Comparison of ENCODE assay signal across 22 cellular contexts in the genomic region with DNA sequence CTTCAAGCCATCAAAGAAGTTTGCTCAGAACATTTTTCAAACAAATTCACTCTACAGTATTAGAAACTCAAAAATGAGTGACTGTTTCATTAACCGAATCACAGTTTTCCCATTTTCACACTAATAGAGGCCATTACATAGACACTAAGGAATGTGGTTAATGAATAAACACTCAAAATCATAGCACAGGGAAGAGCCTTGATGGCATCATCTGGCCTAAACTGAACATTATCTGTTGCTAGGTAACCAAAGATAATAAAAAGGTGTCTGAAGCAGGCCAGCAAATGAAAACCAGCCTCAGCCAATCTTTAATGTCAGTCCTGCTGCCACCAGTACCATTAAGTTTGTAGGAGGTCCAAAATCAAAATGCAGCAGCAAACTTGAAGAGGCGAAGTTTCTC.
"Had no signal": no experiment of that assay in that cellular context is flagged by ENCODE, and none has a peak within 500 bp of the region (broad histone marks: within the 10 kb centered on the region; RNA-seq: fewer than 3 reads in every experiment).

No MANE protein-coding gene starts in this region.

- H2AFZ ChIP-seq: parathyroid adenoma had no signal

- H3K79me2 ChIP-seq: parathyroid adenoma had no signal

- FAIRE-seq: endothelial cell of umbilical vein, islet of Langerhans had no signal

- H3K27ac Mint-ChIP-seq: memory B cell; natural killer cell treated with Interleukin-12 subunit alpha and Interleukin-12 subunit beta and Interleukin-15 and Interleukin-18, amount 100 ng/mL, for 72 hours; stimulated activated naive B cell treated with anti-CD40 and anti-IgM and Interleukin-4, amounts not matched to agents 10 μg/mL and 1 μg/mL and 100 μg/mL, for 72 hours; stimulated activated naive CD8-positive, alpha-beta T cell treated with anti-CD3 and anti-CD28 coated beads, Interleukin-15, amount 100 ng/mL, for 72 hours had no signal

- H3K4me3 Mint-ChIP-seq: memory B cell; natural killer cell treated with Interleukin-12 subunit alpha and Interleukin-12 subunit beta and Interleukin-15 and Interleukin-18, amount 100 ng/mL, for 72 hours; stimulated activated naive B cell treated with anti-CD40 and anti-IgM and Interleukin-4, amounts not matched to agents 10 μg/mL and 1 μg/mL and 100 μg/mL, for 72 hours; stimulated activated naive CD8-positive, alpha-beta T cell treated with anti-CD3 and anti-CD28 coated beads, Interleukin-15, amount 100 ng/mL, for 72 hours had no signal

- H3K9me3 Mint-ChIP-seq: stimulated activated naive CD8-positive, alpha-beta T cell treated with anti-CD3 and anti-CD28 coated beads, Interleukin-15, amount 100 ng/mL, for 72 hours had no signal

- H3K36me3 Mint-ChIP-seq: memory B cell; natural killer cell treated with Interleukin-12 subunit alpha and Interleukin-12 subunit beta and Interleukin-15 and Interleukin-18, amount 100 ng/mL, for 72 hours; stimulated activated naive B cell treated with anti-CD40 and anti-IgM and Interleukin-4, amounts not matched to agents 10 μg/mL and 1 μg/mL and 100 μg/mL, for 72 hours had no signal

- H3K9me3 ChIP-seq: colonic mucosa, heart left ventricle, prostate gland, right lobe of liver, testis, tibial nerve had no signal

- DNase-seq: colonic mucosa; dermis blood vessel endothelial cell; heart left ventricle; hypothalamus; kidney glomerular epithelial cell; midbrain; occipital lobe; retina; right lobe of liver; stimulated activated CD4-positive, alpha-beta T cell treated with anti-CD3 and anti-CD28 coated beads, Interleukin-2, amount 100 ng/mL, for 24 hours; stimulated activated CD4-positive, alpha-beta T cell treated with anti-CD3 and anti-CD28 coated beads, Interleukin-4, amount 100 ng/mL, for 4 hours; stimulated activated naive B cell treated with anti-CD40 and anti-IgM and Interleukin-4, amounts not matched to agents 10 μg/mL and 1 μg/mL and 100 μg/mL, for 72 hours; stimulated activated naive CD8-positive, alpha-beta T cell treated with anti-CD3 and anti-CD28 coated beads, Interleukin-15, amount 100 ng/mL, for 72 hours; testis had no signal

- H3K9ac ChIP-seq: parathyroid adenoma had no signal

- H3K36me3 ChIP-seq: colonic mucosa, heart left ventricle, prostate gland, right lobe of liver, tibial nerve had no signal

- H3K27me3 Mint-ChIP-seq: memory B cell; natural killer cell treated with Interleukin-12 subunit alpha and Interleukin-12 subunit beta and Interleukin-15 and Interleukin-18, amount 100 ng/mL, for 72 hours; stimulated activated naive B cell treated with anti-CD40 and anti-IgM and Interleukin-4, amounts not matched to agents 10 μg/mL and 1 μg/mL and 100 μg/mL, for 72 hours; stimulated activated naive CD8-positive, alpha-beta T cell treated with anti-CD3 and anti-CD28 coated beads, Interleukin-15, amount 100 ng/mL, for 72 hours had no signal

- H3K4me1 ChIP-seq: colonic mucosa, heart left ventricle, parathyroid adenoma, prostate gland, right lobe of liver, testis, tibial nerve had no signal

- ATAC-seq: heart left ventricle; left lobe of liver; natural killer cell treated with Interleukin-12 subunit alpha and Interleukin-12 subunit beta and Interleukin-15 and Interleukin-18, amount 100 ng/mL, for 72 hours; right lobe of liver; stimulated activated naive B cell treated with anti-CD40 and anti-IgM and Interleukin-4, amounts not matched to agents 10 μg/mL and 1 μg/mL and 100 μg/mL, for 72 hours; stimulated activated naive CD8-positive, alpha-beta T cell treated with anti-CD3 and anti-CD28 coated beads, Interleukin-15, amount 100 ng/mL, for 72 hours had no signal

- H3K4me1 Mint-ChIP-seq: memory B cell; stimulated activated naive B cell treated with anti-CD40 and anti-IgM and Interleukin-4, amounts not matched to agents 10 μg/mL and 1 μg/mL and 100 μg/mL, for 72 hours; stimulated activated naive CD8-positive, alpha-beta T cell treated with anti-CD3 and anti-CD28 coated beads, Interleukin-15, amount 100 ng/mL, for 72 hours had no signal

- H3K27me3 ChIP-seq: colonic mucosa, heart left ventricle, right lobe of liver, testis, tibial nerve had no signal

- H3K27ac ChIP-seq: colonic mucosa, heart left ventricle, parathyroid adenoma, prostate gland, right lobe of liver, testis, tibial nerve had no signal

- H3K4me3 ChIP-seq: colonic mucosa, heart left ventricle, prostate gland, right lobe of liver, testis, tibial nerve had no signal
